Comparison of ENCODE assay signal across 11 cellular contexts in genomic region chr1:184150776-184151531, GRCh38.
A peak's percentile ranks its signal among the peaks of the same experiment; 100 is the strongest.
DNase-seq lines count a peak whose midpoint lies in the region; ATAC-seq, FAIRE-seq and TF ChIP-seq lines count a peak whose summit lies in the region.
"Had no signal": no experiment of that assay in that cellular context is flagged by ENCODE, and none has a peak within 500 bp of the region (broad histone marks: within the 10 kb centered on the region; RNA-seq: fewer than 3 reads in every experiment).

No MANE protein-coding gene starts in this region.

- H3K27me3 ChIP-seq in right atrium auricular region (no peaks in the 10 kb centered on the region), neuronal stem cell (ENCODE audit: control insufficient read depth in 3 of 3, insufficient read depth in 3 of 3, low read depth in 1 of 3, low read length in 3 of 3) (no peaks in the 10 kb centered on the region)

- no peak overlapping the region for H3K18ac ChIP-seq in neuronal stem cell (ENCODE audit: low read length)

- no peak overlapping the region for H3K14ac ChIP-seq in neuronal stem cell (ENCODE audit: low read length)

- no peak overlapping the region for H2BK12ac ChIP-seq in neuronal stem cell (ENCODE audit: low read length)

- peak; percentile 13 for DNase-seq in GDM1 (lab: John Stamatoyannopoulos, UW)
- peak; percentile 39 to 70 for DNase-seq in cerebellar nuclear complex (lab: John Stamatoyannopoulos, UW)
- peak; percentile 73 for DNase-seq in right atrium auricular region (ENCODE audit: low spot score)
- peak; percentile 76 for DNase-seq in stromal cell of bone marrow (ENCODE audit: low read depth)
- no peak for DNase-seq in neuronal stem cell (ENCODE audit: low spot score)
- no peak for DNase-seq in H54 (ENCODE audit: insufficient read length, low spot score)
- DNase-seq in activated CD8-positive, alpha-beta memory T cell treated with anti-CD3 and anti-CD28 coated beads, Interleukin-2, amount 50 U/mL, for 4 hours = no peak
- DNase-seq: CD8-positive, alpha-beta T cell; NCI-H2227 treated with DMSO at 0.1 percent for 48 hours; RPMI8226 had no signal

- TF ChIP-seq POLR2A in H54 (IDR thresholded peaks at IDR 0.05; ENCODE audit: low read depth, low read length) (no peak), GM18505 (IDR thresholded peaks at IDR 0.05; ENCODE audit: borderline replicate concordance, extremely low read depth, insufficient read depth, insufficient read length) (no peak)

- TF ChIP-seq CTCF in right atrium auricular region (IDR thresholded peaks at IDR 0.05) = no peak

- no peak overlapping the region for H3K4ac ChIP-seq in neuronal stem cell (ENCODE audit: low read length)

- H3K27ac ChIP-seq in right atrium auricular region (peak overlapping the region in 1 of 2 donors; percentile 72), neuronal stem cell (replicated peaks; ENCODE audit: low read length) (no peak overlapping the region)

- H2AK5ac ChIP-seq in neuronal stem cell (ENCODE audit: low read depth, low read length) = no peak overlapping the region

- FAIRE-seq in H54 (lab: Jason Lieb, UNC) = no peak

- no peak overlapping the region for H2AFZ ChIP-seq in neuronal stem cell (ENCODE audit: low read length)

- no peak overlapping the region for H2BK15ac ChIP-seq in neuronal stem cell (ENCODE audit: low read length)

- no peaks in the 10 kb centered on the region for H3K79me1 ChIP-seq in neuronal stem cell (ENCODE audit: low read depth, low read length)

- H2BK120ac ChIP-seq in neuronal stem cell (ENCODE audit: low read depth, low read length) = no peak overlapping the region

- no peak overlapping the region for H4K91ac ChIP-seq in neuronal stem cell (ENCODE audit: low read depth, low read length, poor library complexity)

- H3K4me3 ChIP-seq in right atrium auricular region (no peak overlapping the region), neuronal stem cell (ENCODE audit: low read length in 2 of 2) (no peak overlapping the region)

- WGBS in neuronal stem cell (ENCODE audit: extremely low coverage in 2 of 2, insufficient read length in 2 of 2, insufficient replicate concordance in 1 of 2), 2 donors = no CpG with 5 or more reads among the region's 9 CpGs

- H4K8ac ChIP-seq in neuronal stem cell (ENCODE audit: low read depth, low read length) = no peak overlapping the region

- no peaks in the 10 kb centered on the region for H3K36me3 ChIP-seq in right atrium auricular region
- no peaks in the 10 kb centered on the region for H3K36me3 ChIP-seq in neuronal stem cell (replicated peaks in 1 of 2; ENCODE audit: control insufficient read depth in 2 of 2, insufficient read depth in 2 of 2, low read length in 2 of 2)

- peaks cover 0 to 41% of the 10 kb centered on the region in 2 donors for H3K4me1 ChIP-seq in right atrium auricular region
- peaks cover 2 to 10% of the 10 kb centered on the region in 2 donors for H3K4me1 ChIP-seq in neuronal stem cell (ENCODE audit: control insufficient read depth in 2 of 2, insufficient read depth in 1 of 2, low read depth in 1 of 2, low read length in 2 of 2)

- H3K9ac ChIP-seq in neuronal stem cell (ENCODE audit: low read depth, low read length, poor library complexity) = no peak overlapping the region

- no peak overlapping the region for H3K4me2 ChIP-seq in neuronal stem cell (ENCODE audit: insufficient read depth, low read length, poor library complexity, severe bottlenecking)

- H3K9me3 ChIP-seq in right atrium auricular region (no peaks in the 10 kb centered on the region), neuronal stem cell (replicated peaks in 1 of 2; ENCODE audit: control insufficient read depth in 2 of 2, insufficient read depth in 1 of 2, low read depth in 1 of 2, low read length in 2 of 2) (no peaks in the 10 kb centered on the region)

- no peak overlapping the region for H2BK5ac ChIP-seq in neuronal stem cell (ENCODE audit: low read length)

- no peak for ATAC-seq in GM18505 (IDR thresholded peaks at IDR 0.05; ENCODE audit: unreplicated experiment)
- ATAC-seq: CD8-positive, alpha-beta T cell had no signal

- no peak overlapping the region for H3K23ac ChIP-seq in neuronal stem cell (ENCODE audit: low read depth, low read length, poor library complexity)

Comparison
In these comparisons a context has a peak if more than half of its experiments do, and no peak if none do; other contexts are left out.
1. DNase-seq: peak in GDM1 (single experiment), cerebellar nuclear complex (2 of 2), right atrium auricular region (single experiment) and stromal cell of bone marrow (single experiment); none in neuronal stem cell (single experiment), H54 (single experiment) and activated CD8-positive, alpha-beta memory T cell treated with anti-CD3 and anti-CD28 coated beads, Interleukin-2, amount 50 U/mL, for 4 hours (single experiment).